13 cellular contexts compared by ENCODE assay signal in genomic region chr13:32471187-32471922, GRCh38. TPM values are rescaled to one million over a fixed set of nuclear protein-coding genes. Genes with fewer than 3 reads are reported as not detected.
DNase-seq lines count a peak whose midpoint lies in the region; ATAC-seq and TF ChIP-seq lines count a peak whose summit lies in the region.
"Had no signal": no experiment of that assay in that cellular context is flagged by ENCODE, and none has a peak within 500 bp of the region (broad histone marks: within the 10 kb centered on the region; RNA-seq: fewer than 3 reads in every experiment).

No MANE protein-coding gene starts in this region.

- H3K4me1 ChIP-seq in HEK293 (ENCODE audit: control insufficient read depth, insufficient read depth, low read length) (no peaks in the 10 kb centered on the region), adipocyte (ENCODE audit: control insufficient read depth, insufficient read depth, low read length) (peaks cover 12% of the 10 kb centered on the region), cardiac muscle cell (ENCODE audit: low read depth) (peaks cover 6% of the 10 kb centered on the region), foreskin keratinocyte (no peaks in the 10 kb centered on the region)

- CTCF ChIA-PET in HEK293 (lab: Yijun Ruan, JAX) (interaction anchor here (0.6 to 1.3 kb wide), 2 partner anchors 109 to 342 kb away, joined by 3 to 4 read pairs; no protein-coding TSS in a partner anchor), WTC11 (lab: Charles Lee) (interaction anchor here (1.3 kb wide), 1 partner anchor 110 kb away, joined by 3 read pairs; no protein-coding TSS in a partner anchor)

- H3K36me3 Mint-ChIP-seq in WTC11, result no peaks in the 10 kb centered on the region

- no peaks in the 10 kb centered on the region for H3K9me3 Mint-ChIP-seq in WTC11

- no peaks in the 10 kb centered on the region for H3K4me1 Mint-ChIP-seq in WTC11

- no peak overlapping the region for H3K4me3 Mint-ChIP-seq in WTC11

- no peak overlapping the region for H3K27ac Mint-ChIP-seq in WTC11

- H3K27me3 ChIP-seq in adipocyte (replicated peaks; ENCODE audit: control insufficient read depth, insufficient read depth, low read length) (no peaks in the 10 kb centered on the region), cardiac muscle cell (no peaks in the 10 kb centered on the region), foreskin keratinocyte (no peaks in the 10 kb centered on the region)

- H3K9me3 ChIP-seq in HEK293 (ENCODE audit: control insufficient read depth, insufficient read depth, low read depth, low read length) (no peaks in the 10 kb centered on the region), adipocyte (ENCODE audit: control insufficient read depth, low read length) (no peaks in the 10 kb centered on the region), cardiac muscle cell (ENCODE audit: low read depth) (no peaks in the 10 kb centered on the region)
- H3K9me3 ChIP-seq: Caco-2 had no signal

- H3K27ac ChIP-seq in HEK293 (ENCODE audit: extremely low read depth, low read depth, low read length) (no peak overlapping the region), cardiac muscle cell (no peak overlapping the region), foreskin keratinocyte (no peak overlapping the region)
- H3K27ac ChIP-seq: WERI-Rb-1 had no signal

- peak overlapping the region; percentile 27 for H3K9ac ChIP-seq in adipocyte (ENCODE audit: low read length)

- DNase-seq in adipocyte (ENCODE audit: low read depth) (peak; percentile 25), cardiac muscle cell (ENCODE audit: low read depth in 1 of 2, low spot score in 1 of 2) (peak; percentile 76 to 90), putamen (ENCODE audit: low spot score) (peak; percentile 75), WTC11 (ENCODE audit: low spot score) (no peak), DMS53 (lab: John Stamatoyannopoulos, UW) (no peak), foreskin keratinocyte (no peak)
- DNase-seq: activated naive CD4-positive, alpha-beta T cell; Caco-2; NCI-H69; small intestine; WERI-Rb-1 had no signal

- H3K4me3 ChIP-seq in HEK293 (ENCODE audit: low read depth, low read length) (no peak overlapping the region), adipocyte (ENCODE audit: low read length) (no peak overlapping the region), cardiac muscle cell (no peak overlapping the region)

- no peaks in the 10 kb centered on the region for H3K27me3 Mint-ChIP-seq in WTC11 (ENCODE audit: low read depth)

- no peak for TF ChIP-seq CTCF in HEK293 (tag by site-specific recombination; IDR thresholded peaks at IDR 0.05)
- no peak for TF ChIP-seq CTCF in cardiac muscle cell (IDR thresholded peaks at IDR 0.05; ENCODE audit: low read depth, low read length)
- no peak for TF ChIP-seq CTCF in WTC11 (IDR thresholded peaks at IDR 0.05)
- TF ChIP-seq CTCF in foreskin keratinocyte (conservative IDR thresholded peaks at IDR 0.05), result no peak

- ATAC-seq in WTC11, result no peak
- ATAC-seq in HG03342 (IDR thresholded peaks at IDR 0.05; ENCODE audit: unreplicated experiment), result no peak
- no peak for ATAC-seq in foreskin keratinocyte

- POLR2A ChIA-PET in HEK293 (lab: Yijun Ruan, JAX), result no interaction called here
- POLR2A ChIA-PET in WTC11 (lab: Charles Lee), result no interaction called here

- H3K36me3 ChIP-seq in HEK293 (ENCODE audit: control insufficient read depth in 2 of 2, insufficient read depth in 1 of 2, low read length in 2 of 2) (peaks cover 0 to 6% of the 10 kb centered on the region in 2 experiments; a peak in 1 of 3 replicates), adipocyte (ENCODE audit: control insufficient read depth, insufficient read depth, low read length, severe bottlenecking) (peaks cover 32% of the 10 kb centered on the region), cardiac muscle cell (no peaks in the 10 kb centered on the region)
- H3K36me3 ChIP-seq: WERI-Rb-1 had no signal

TF ChIP-seq in HEK293, 187 proteins besides CTCF, POLR2A, EP300 and RAD21:
- TF ChIP-seq ZFHX2 (tag by site-specific recombination; conservative IDR thresholded peaks at IDR 0.05) (peak; percentile 45; the same call in 1 of the 2 replicates), EGR2 (tag by site-specific recombination; IDR thresholded peaks at IDR 0.05; ENCODE audit: low read depth) (peak; percentile 38), ZBTB10 (tag by site-specific recombination; IDR thresholded peaks at IDR 0.05) (no peak), ZNF266 (tag by site-specific recombination; IDR thresholded peaks at IDR 0.05; ENCODE audit: low read depth) (no peak)

TF ChIP-seq in WTC11, 78 proteins besides CTCF, POLR2A, EP300 and RAD21:
- no peak for TF ChIP-seq CREM (CRISPR knock-in tag; IDR thresholded peaks at IDR 0.05)

RNA-seq across cellular contexts. Expression of gene N4BP2L1, which starts 43.4 kb away (rescaled TPM):
- total RNA-seq in cardiac muscle cell, result 2.9 and 8.9 TPM in 2 replicates
- 2.0 and 8.7 TPM in 2 replicates for polyA plus RNA-seq in cardiac muscle cell
- total RNA-seq in WTC11 (2021), result 3.8 to 5.3 TPM (median 3.8 TPM) in 3 replicates
- total RNA-seq in foreskin keratinocyte, result 0.24 and 0.42 TPM in 2 replicates
- 0.33 and 0.46 TPM in 2 replicates for polyA plus RNA-seq in foreskin keratinocyte

Comparison
In these comparisons a context has a peak if more than half of its experiments do, and no peak if none do; other contexts are left out.
1. DNase-seq: peak in adipocyte (single experiment), cardiac muscle cell (2 of 2) and putamen (single experiment); none in WTC11 (single experiment), DMS53 (single experiment) and foreskin keratinocyte (0 of 2).